ENCODE assay signal across 8 cellular contexts in the genomic region with DNA sequence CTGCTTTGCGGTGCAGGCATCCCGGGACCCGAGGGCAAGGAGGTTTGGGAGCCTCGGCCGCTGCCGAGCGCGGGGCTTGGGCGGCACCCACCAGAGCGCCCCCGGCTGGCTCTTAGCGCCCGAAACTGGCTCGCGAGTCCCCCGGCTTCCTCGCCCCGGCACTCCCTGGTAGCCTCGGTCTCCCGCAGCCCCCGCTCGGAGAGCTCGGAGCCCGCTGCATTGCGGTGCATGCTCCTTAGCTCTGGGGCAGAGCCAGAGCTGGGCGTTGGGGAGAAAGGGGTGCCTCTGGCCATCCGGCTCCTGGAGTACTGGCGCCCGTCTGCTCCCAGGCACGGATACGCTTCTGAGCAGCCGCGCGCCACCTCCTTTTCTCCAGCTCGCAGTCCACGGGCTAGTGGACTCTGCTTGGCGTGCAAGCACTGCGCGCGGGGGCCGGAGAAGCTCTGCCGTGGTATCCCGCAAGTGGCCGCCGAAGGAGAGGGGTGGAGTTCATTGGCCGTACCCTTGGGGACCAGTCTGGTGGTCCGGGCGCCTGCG. TPM values are rescaled to one million over a fixed set of nuclear protein-coding genes. Genes with fewer than 3 reads are reported as not detected.
DNase-seq lines count a peak whose midpoint lies in the region; ATAC-seq and TF ChIP-seq lines count a peak whose summit lies in the region.

No MANE protein-coding gene starts in this region.

- H3K27me3 ChIP-seq in MG63 (peaks cover 31% of the 10 kb centered on the region), mononuclear cell (ENCODE audit: insufficient read depth, low read length) (peaks cover 43% of the 10 kb centered on the region)
- peaks cover 7% of the 10 kb centered on the region for H3K27me3 ChIP-seq in effector memory CD4-positive, alpha-beta T cell (replicated peaks; ENCODE audit: control insufficient read depth, insufficient read depth, low read length, poor library complexity, severe bottlenecking)

- no peaks in the 10 kb centered on the region for H3K9me3 Mint-ChIP-seq in natural killer cell
- H3K9me3 Mint-ChIP-seq in activated naive CD8-positive, alpha-beta T cell treated with anti-CD3 and anti-CD28 coated beads for 36 hours: no peaks in the 10 kb centered on the region

- no peaks in the 10 kb centered on the region for H3K36me3 ChIP-seq in MG63
- H3K36me3 ChIP-seq in effector memory CD4-positive, alpha-beta T cell (ENCODE audit: control insufficient read depth, insufficient read depth, low read length): no peaks in the 10 kb centered on the region

- peaks cover 11% of the 10 kb centered on the region in 2 donors for H3K4me1 Mint-ChIP-seq in natural killer cell
- peaks cover 4% of the 10 kb centered on the region for H3K4me1 Mint-ChIP-seq in activated naive CD8-positive, alpha-beta T cell treated with anti-CD3 and anti-CD28 coated beads for 36 hours

- no peak overlapping the region for H3K4me3 Mint-ChIP-seq in natural killer cell
- H3K4me3 Mint-ChIP-seq in activated naive CD8-positive, alpha-beta T cell treated with anti-CD3 and anti-CD28 coated beads for 36 hours: no peak overlapping the region

- H3K4me3 ChIP-seq in AG09309 (ENCODE audit: control insufficient read depth, low read depth, low read length): peak overlapping the region; percentile 67
- peak overlapping the region; percentile 52 for H3K4me3 ChIP-seq in MG63
- peak overlapping the region; percentile 48 for H3K4me3 ChIP-seq in effector memory CD4-positive, alpha-beta T cell (ENCODE audit: insufficient read depth, low read depth, low read length, poor library complexity, severe bottlenecking)
- H3K4me3 ChIP-seq in mononuclear cell (ENCODE audit: low read length): peak overlapping the region; percentile 16

- H3K9me3 ChIP-seq in MG63 (no peaks in the 10 kb centered on the region), mononuclear cell (ENCODE audit: low read depth, low read length) (no peaks in the 10 kb centered on the region)
- no peaks in the 10 kb centered on the region for H3K9me3 ChIP-seq in effector memory CD4-positive, alpha-beta T cell (ENCODE audit: control insufficient read depth, low read length)

- no peaks in the 10 kb centered on the region for H3K36me3 Mint-ChIP-seq in natural killer cell
- no peaks in the 10 kb centered on the region for H3K36me3 Mint-ChIP-seq in activated naive CD8-positive, alpha-beta T cell treated with anti-CD3 and anti-CD28 coated beads for 36 hours

- no peak overlapping the region for H3K27ac Mint-ChIP-seq in natural killer cell
- H3K27ac Mint-ChIP-seq in activated naive CD8-positive, alpha-beta T cell treated with anti-CD3 and anti-CD28 coated beads for 36 hours: no peak overlapping the region

- intact Hi-C loops in natural killer cell (cut with micrococcal nuclease): loop anchor here (10.0 kb wide), 1 partner anchor 1099 kb away; no protein-coding TSS in a partner anchor

- peaks cover 33 to 35% of the 10 kb centered on the region in 2 donors for H3K27me3 Mint-ChIP-seq in natural killer cell (ENCODE audit: low read depth in 2 of 2)
- peaks cover 65% of the 10 kb centered on the region for H3K27me3 Mint-ChIP-seq in activated naive CD8-positive, alpha-beta T cell treated with anti-CD3 and anti-CD28 coated beads for 36 hours

- DNase-seq in AG09309 (ENCODE audit: low read depth): peak; percentile 10
- DNase-seq in MG63: no peak
- no peak for DNase-seq in effector memory CD4-positive, alpha-beta T cell
- no peak for DNase-seq in natural killer cell
- no peak for DNase-seq in activated naive CD8-positive, alpha-beta T cell treated with anti-CD3 and anti-CD28 coated beads for 36 hours

- H3K27ac ChIP-seq in effector memory CD4-positive, alpha-beta T cell (ENCODE audit: insufficient read depth, low read length, poor library complexity, severe bottlenecking): no peak overlapping the region

- no peak for TF ChIP-seq CTCF in AG09309 (IDR thresholded peaks at IDR 0.05; ENCODE audit: control insufficient read depth, insufficient read depth, low read depth, low read length, missing control alignments)
- TF ChIP-seq CTCF in natural killer cell (IDR thresholded peaks at IDR 0.05): no peak

- ATAC-seq in GM19351 (IDR thresholded peaks at IDR 0.05; ENCODE audit: unreplicated experiment): peak; percentile 1
- no peak for ATAC-seq in natural killer cell
- ATAC-seq in GM21576 (IDR thresholded peaks at IDR 0.05; ENCODE audit: unreplicated experiment): no peak

- peaks cover 5% of the 10 kb centered on the region for H3K4me1 ChIP-seq in effector memory CD4-positive, alpha-beta T cell (ENCODE audit: control insufficient read depth, insufficient read depth, low read length, poor library complexity, severe bottlenecking)
- peaks cover 11% of the 10 kb centered on the region for H3K4me1 ChIP-seq in mononuclear cell (ENCODE audit: insufficient read depth, low read length)

RNA-seq across cellular contexts. Expression of a gene that starts 0.8 kb away (rescaled TPM):
- 0.10 TPM in 1 of 2 replicates, not detected in the other for total RNA-seq in MG63 (2014; rRNA removed; shearing (Covaris generic); ENCODE audit: low replicate concordance)
- total RNA-seq in mononuclear cell (0.63 TPM), natural killer cell (under 1 TPM in 1 of 3 donors, not detected in 2; 0.60 TPM)
- not detected for total RNA-seq in activated naive CD8-positive, alpha-beta T cell treated with anti-CD3 and anti-CD28 coated beads for 36 hours

Comparison
In these comparisons a context has a peak if more than half of its experiments do, and no peak if none do; other contexts are left out.
1. H3K4me3 ChIP-seq: peak in every context shown above with its lines; median percentile 67 in AG09309; 52 in MG63; 48 in effector memory CD4-positive, alpha-beta T cell; 16 in mononuclear cell.